ENCODE assay signal across 5 cellular contexts in the genomic region with DNA sequence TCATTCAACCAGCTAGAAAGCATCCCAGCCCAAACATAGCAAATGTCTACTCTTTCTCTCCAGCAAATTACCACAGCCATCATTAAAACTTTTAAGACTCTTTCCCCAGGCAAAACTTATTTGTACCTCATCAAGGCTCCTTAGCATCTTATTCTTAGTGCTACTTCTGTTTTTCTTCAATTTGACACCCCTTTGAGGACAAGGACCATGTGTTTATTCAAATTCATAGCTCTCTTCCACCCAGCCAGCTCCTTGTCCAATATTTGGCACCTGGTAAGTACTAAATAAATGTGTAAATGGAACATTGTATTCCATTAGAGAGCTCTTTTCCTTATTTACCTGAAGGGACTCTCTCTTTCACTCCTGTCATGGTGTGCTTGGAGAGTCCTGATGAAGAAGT.
"Had no signal": no experiment of that assay in that cellular context is flagged by ENCODE, and none has a peak within 500 bp of the region (broad histone marks: within the 10 kb centered on the region; RNA-seq: fewer than 3 reads in every experiment).

No MANE protein-coding gene starts in this region.

- H3K4me3 ChIP-seq: K562 had no signal

- DNase-seq: IMR-90, KBM-7, KG1 had no signal

- H3K27ac ChIP-seq: HL-60 had no signal
